25 cellular contexts compared by ENCODE assay signal in genomic region chr1:152871731-152872126, GRCh38. TPM values are rescaled to one million over a fixed set of nuclear protein-coding genes. Genes with fewer than 3 reads are reported as not detected.
"Had no signal": no experiment of that assay in that cellular context is flagged by ENCODE, and none has a peak within 500 bp of the region (broad histone marks: within the 10 kb centered on the region; RNA-seq: fewer than 3 reads in every experiment).

No MANE protein-coding gene starts in this region.

- H3K9me3 ChIP-seq: ascending aorta, gastrocnemius medialis, psoas muscle, suprapubic skin, tibial artery had no signal

- ATAC-seq: gastrocnemius medialis; left cardiac atrium; left ventricle myocardium superior; psoas muscle; stimulated activated naive B cell treated with anti-CD40 and anti-IgM and Interleukin-4, amounts not matched to agents 10 μg/mL and 1 μg/mL and 100 μg/mL, for 72 hours had no signal

- H3K4me1 ChIP-seq: ascending aorta, gastrocnemius medialis, parathyroid adenoma, psoas muscle, suprapubic skin, tibial artery had no signal

- H2AFZ ChIP-seq: hepatocyte, parathyroid adenoma had no signal

- H3K4me2 ChIP-seq: hepatocyte, smooth muscle cell had no signal

- H3K4me3 ChIP-seq: ascending aorta, coronary artery, dorsolateral prefrontal cortex, gastrocnemius medialis, hepatocyte, psoas muscle, smooth muscle cell, suprapubic skin, tibial artery had no signal

- H3K27me3 ChIP-seq: ascending aorta, gastrocnemius medialis, hepatocyte, suprapubic skin, tibial artery had no signal

- H3K79me2 ChIP-seq: hepatocyte, parathyroid adenoma had no signal

- H3K9ac ChIP-seq: parathyroid adenoma had no signal

- H3K27ac ChIP-seq: ascending aorta, coronary artery, dorsolateral prefrontal cortex, gastrocnemius medialis, hepatocyte, parathyroid adenoma, psoas muscle, suprapubic skin, tibial artery, VCaP had no signal

- DNase-seq: activated CD4-positive, alpha-beta memory T cell treated with anti-CD3 and anti-CD28 coated beads for 36 hours; activated CD4-positive, alpha-beta T cell treated with anti-CD3 and anti-CD28 coated beads for 4 hours; activated CD8-positive, alpha-beta memory T cell treated with anti-CD3 and anti-CD28 coated beads, Interleukin-2, amount 50 U/mL, for 4 hours; activated effector memory CD4-positive, alpha-beta T cell treated with anti-CD3 and anti-CD28 coated beads, Interleukin-2, amount 50 U/mL, for 16 hours; activated naive CD8-positive, alpha-beta T cell treated with anti-CD3 and anti-CD28 coated beads, Interleukin-2, amount 10 ng/mL, durations not matched to agents 7 days and 5 days; activated T-cell treated with anti-CD3 and anti-CD28 coated beads, Interleukin-2, amount 50 U/mL, for 1 hour; effector memory CD4-positive, alpha-beta T cell; gastrocnemius medialis; islet precursor cell; left cardiac atrium; left ventricle myocardium superior; naive B cell; psoas muscle; stimulated activated CD4-positive, alpha-beta T cell treated with anti-CD3 and anti-CD28 coated beads, Interleukin-15, amount 100 ng/mL, for 24 hours; stimulated activated CD4-positive, alpha-beta T cell treated with anti-CD3 and anti-CD28 coated beads, Interleukin-2, amount 100 ng/mL, for 24 hours; stimulated activated naive B cell treated with anti-CD40 and anti-IgM and Interleukin-4, amounts not matched to agents 10 μg/mL and 1 μg/mL and 100 μg/mL, for 72 hours; tibial artery had no signal

- H3K36me3 ChIP-seq: ascending aorta, gastrocnemius medialis, suprapubic skin, tibial artery had no signal

RNA-seq across cellular contexts. Expression of gene SMCP, which starts 6.4 kb away (rescaled TPM):
- polyA plus RNA-seq: hepatocyte, psoas muscle, smooth muscle cell had no signal

RNA-seq across cellular contexts. Expression of gene LCE7A, which starts 11.9 kb away (rescaled TPM):
- polyA plus RNA-seq: hepatocyte, psoas muscle, smooth muscle cell had no signal

RNA-seq across cellular contexts. Expression of gene LCE6A, which starts 29.1 kb away (rescaled TPM):
- polyA plus RNA-seq: hepatocyte, psoas muscle, smooth muscle cell had no signal

RNA-seq across cellular contexts. Expression of gene IVL, which starts 36.6 kb away (rescaled TPM):
- polyA plus RNA-seq: hepatocyte had no signal

RNA-seq across cellular contexts. Expression of gene LCE1A, which starts 44.5 kb away (rescaled TPM):
- polyA plus RNA-seq: hepatocyte, psoas muscle, smooth muscle cell had no signal
